Comparison of ENCODE assay signal across 8 cellular contexts in the genomic region with DNA sequence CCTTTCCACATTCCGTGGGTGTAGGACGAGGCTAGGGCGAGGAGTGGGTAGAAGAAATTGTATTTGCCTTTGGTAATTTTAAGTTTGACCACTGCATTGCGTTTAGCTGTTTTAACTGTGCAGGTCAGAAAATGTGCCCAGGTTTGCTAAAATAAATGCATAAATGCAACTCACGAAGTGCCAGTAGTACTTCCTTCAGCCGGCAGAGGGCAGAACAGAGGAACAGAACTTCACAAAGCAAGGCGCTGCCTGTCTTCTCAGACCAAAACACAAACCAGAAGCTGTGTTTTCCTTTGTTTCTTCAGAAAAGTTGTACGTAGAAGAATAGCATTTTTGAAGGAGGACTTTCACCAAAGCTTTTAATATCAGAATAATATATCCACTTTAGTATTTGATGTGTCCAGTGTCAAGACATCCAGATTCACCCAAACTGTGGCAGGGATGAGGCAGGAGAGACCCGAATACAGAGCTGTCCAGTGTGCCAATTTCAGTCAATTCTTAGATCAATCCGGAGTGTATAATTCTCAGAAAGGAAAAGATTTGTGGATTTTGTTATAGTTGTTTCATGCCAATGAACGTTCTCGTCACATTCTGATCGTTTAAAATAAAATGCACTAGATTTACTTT.
DNase-seq lines count a peak whose midpoint lies in the region; ATAC-seq and TF ChIP-seq lines count a peak whose summit lies in the region.

No MANE protein-coding gene starts in this region.

- TF ChIP-seq CTCF in Caco-2 (IDR thresholded peaks at IDR 0.05; ENCODE audit: insufficient read depth in 1 of 2, low read depth in 1 of 2, low read length in 1 of 2, severe bottlenecking in 1 of 2, unreplicated experiment in 1 of 2): peak; percentile 86
- peak; percentile 87 for TF ChIP-seq CTCF in KMS-11 (conservative IDR thresholded peaks at IDR 0.05; ENCODE audit: low read depth, low read length)
- TF ChIP-seq CTCF in body of pancreas (IDR thresholded peaks at IDR 0.05): peak; percentile 44 to 74 (median 68)

- no peaks in the 10 kb centered on the region for H3K4me1 ChIP-seq in Caco-2
- no peaks in the 10 kb centered on the region for H3K4me1 ChIP-seq in KMS-11 (ENCODE audit: low read depth, poor library complexity, severe bottlenecking)
- H3K4me1 ChIP-seq in body of pancreas: no peaks in the 10 kb centered on the region

- no TSS peak for BruUV-seq in Caco-2 (replicated peaks; lab: Mats Ljungman, UMichigan)

- POLR2A ChIA-PET in Caco-2 (lab: Charles Lee): no interaction called here

- H2AFZ ChIP-seq in KMS-11 (ENCODE audit: low read depth): no peak overlapping the region

- no peak overlapping the region for H3K27ac Mint-ChIP-seq in Caco-2 (ENCODE audit: unreplicated experiment)

- H3K9me3 ChIP-seq in Caco-2 (no peaks in the 10 kb centered on the region), body of pancreas (no peaks in the 10 kb centered on the region)

- ATAC-seq in GM19438 (IDR thresholded peaks at IDR 0.05; ENCODE audit: low read depth, unreplicated experiment): peak; percentile 60
- ATAC-seq in body of pancreas: peak; percentile 60

- H3K9ac ChIP-seq in KMS-11: no peak overlapping the region

- no peak overlapping the region for H3K4me3 Mint-ChIP-seq in Caco-2 (ENCODE audit: unreplicated experiment)

- no peaks in the 10 kb centered on the region for H3K79me2 ChIP-seq in KMS-11 (ENCODE audit: insufficient read depth, low read depth)

- CTCF ChIA-PET in Caco-2 (lab: Charles Lee): interaction anchor here (0.6 to 1.5 kb wide), 5 partner anchors 10 to 1448 kb away, joined by 3 to 8 read pairs (median 3); no protein-coding TSS in a partner anchor

- no peaks in the 10 kb centered on the region for H3K9me3 Mint-ChIP-seq in Caco-2 (ENCODE audit: unreplicated experiment)

- intact Hi-C loops in Caco-2 (cut with micrococcal nuclease; ENCODE audit: unreplicated experiment) (loop anchor here (1.0 to 2.0 kb wide), 2 partner anchors 418 to 951 kb away; no protein-coding TSS in a partner anchor), body of pancreas (cut with DNase I) (loop anchor here (10.0 kb wide), 1 partner anchor 948 kb away; no protein-coding TSS in a partner anchor)

- H3K27me3 ChIP-seq in Caco-2 (replicated peaks; ENCODE audit: control insufficient read depth, insufficient read depth, low read length): no peaks in the 10 kb centered on the region
- H3K27me3 ChIP-seq in KMS-11 (ENCODE audit: insufficient read depth, low read depth): no peaks in the 10 kb centered on the region
- no peaks in the 10 kb centered on the region for H3K27me3 ChIP-seq in body of pancreas

- no peak overlapping the region for H3K4me2 ChIP-seq in KMS-11

- peaks cover 16% of the 10 kb centered on the region for H3K27me3 Mint-ChIP-seq in Caco-2 (ENCODE audit: insufficient read depth, unreplicated experiment)

- H3K36me3 ChIP-seq in Caco-2 (ENCODE audit: control insufficient read depth, insufficient read depth, low read length) (no peaks in the 10 kb centered on the region), KMS-11 (ENCODE audit: insufficient read depth) (no peaks in the 10 kb centered on the region), body of pancreas (replicated peaks in 1 of 2; ENCODE audit: insufficient read depth in 1 of 2, low read depth in 2 of 2) (no peaks in the 10 kb centered on the region)

- DNase-seq in Caco-2 (peak; percentile 60 to 69), T-helper 2 cell (peak in 4 of 5 experiments; percentile 11 to 63 (median 32)), body of pancreas (peak; percentile 55 to 76 (median 63)), iris pigment epithelial cell (ENCODE audit: low read depth) (peak; percentile 43), mesenteric fat pad (ENCODE audit: low spot score) (no peak)
- DNase-seq in stimulated activated CD4-positive, alpha-beta T cell treated with anti-CD3 and anti-CD28 coated beads, Interleukin-15, amount 100 ng/mL, for 48 hours (ENCODE audit: low read depth in 2 of 2): peak; percentile 31 to 38

- H3K27ac ChIP-seq in KMS-11 (no peak overlapping the region), body of pancreas (no peak overlapping the region)

- no peaks in the 10 kb centered on the region for H4K20me1 ChIP-seq in KMS-11 (ENCODE audit: insufficient read depth)

- H3K4me1 Mint-ChIP-seq in Caco-2 (ENCODE audit: low read depth, unreplicated experiment): no peaks in the 10 kb centered on the region

- WGBS in body of pancreas, 2 donors: 29 to 32% methylated on average over 13 of the region's 13 CpGs

- H3K36me3 Mint-ChIP-seq in Caco-2 (ENCODE audit: insufficient read depth, unreplicated experiment): no peaks in the 10 kb centered on the region

- H3K4me3 ChIP-seq in Caco-2 (ENCODE audit: low read depth, low read length) (no peak overlapping the region), KMS-11 (IDR thresholded peaks at IDR 0.05; ENCODE audit: insufficient read depth, low read depth, low read length) (no peak overlapping the region), body of pancreas (no peak overlapping the region)

- TF ChIP-seq POLR2A in body of pancreas (IDR thresholded peaks at IDR 0.05): no peak
